ENCODE assay signal across 13 cellular contexts in the genomic region with DNA sequence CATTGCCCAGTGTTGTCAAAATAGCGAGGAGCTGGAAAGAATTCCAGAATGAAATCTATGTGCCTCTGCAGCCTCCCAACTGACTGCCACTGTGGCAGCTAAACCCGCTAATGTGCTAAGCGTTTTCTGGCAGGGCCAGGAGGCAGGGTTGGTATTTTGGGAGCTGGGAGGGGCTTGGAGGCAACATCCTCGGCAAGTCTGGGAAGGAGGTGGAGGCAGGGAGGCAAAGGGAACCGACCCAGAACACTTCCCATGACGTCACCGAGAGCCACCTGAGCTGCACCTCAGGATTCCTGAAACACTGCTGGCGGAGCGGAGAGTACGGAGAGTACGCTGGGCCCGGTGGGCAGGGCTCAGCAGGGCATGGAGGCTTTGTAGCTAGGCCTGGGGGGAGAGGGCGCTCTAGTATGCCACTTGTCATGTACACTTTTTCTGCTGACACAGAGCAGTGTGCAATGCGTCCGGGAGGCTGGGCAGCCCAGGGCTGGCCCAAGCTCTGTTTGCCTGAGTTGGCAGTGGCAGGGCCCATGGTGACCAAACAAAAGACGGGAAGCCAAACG.
DNase-seq lines count a peak whose midpoint lies in the region; ATAC-seq and TF ChIP-seq lines count a peak whose summit lies in the region.
"Had no signal": no experiment of that assay in that cellular context is flagged by ENCODE, and none has a peak within 500 bp of the region (broad histone marks: within the 10 kb centered on the region; RNA-seq: fewer than 3 reads in every experiment).

No MANE protein-coding gene starts in this region.

- intact Hi-C loops in breast epithelium (cut with DNase I; ENCODE audit: low total_unique reads): no loop called here
- intact Hi-C loops in heart left ventricle (cut with DNase I): loop anchor here in 7 of 10 donors (1.0 to 10.0 kb wide), 6 partner anchors 72 to 98 kb away; a partner anchor contains a TSS

- H3K27ac ChIP-seq in breast epithelium (peak overlapping the region; percentile 71 to 74), heart left ventricle (peak overlapping the region; percentile 72 to 95 (median 81)), muscle layer of colon (ENCODE audit: low read depth, low read length) (peak overlapping the region; percentile 73), thoracic aorta (peak overlapping the region; percentile 94)
- H3K27ac ChIP-seq: HL-60 had no signal

- H3K4me3 Mint-ChIP-seq in HFFc6: no peak overlapping the region
- H3K4me3 Mint-ChIP-seq: activated CD4-positive, alpha-beta memory T cell treated with anti-CD3 and anti-CD28 coated beads for 36 hours; T-helper 1 cell treated with Interleukin-12 subunit alpha and Interleukin-12 subunit beta and Interleukin-4 antibody, amounts not matched to agents 30 μg/mL and 1 μg/mL, for 36 hours had no signal

- no peak for TF ChIP-seq POLR2A in breast epithelium (IDR thresholded peaks at IDR 0.05)
- TF ChIP-seq POLR2A in heart left ventricle (IDR thresholded peaks at IDR 0.05): peak in 1 of 2 donors; percentile 40

- H3K4me3 ChIP-seq in breast epithelium (peak overlapping the region in 2 of 3 donors; percentile 24 to 39), heart left ventricle (peak overlapping the region in 3 of 12 donors; percentile 0 to 29 (median 9)), muscle layer of colon (ENCODE audit: low read depth in 1 of 2, low read length in 2 of 2) (peak overlapping the region in 1 of 2 donors; percentile 12), thoracic aorta (peak overlapping the region; percentile 61)

- TF ChIP-seq CTCF in breast epithelium (IDR thresholded peaks at IDR 0.05): no peak
- TF ChIP-seq CTCF in heart left ventricle (IDR thresholded peaks at IDR 0.05): peak in 2 of 12 donors; percentile 28 to 32
- TF ChIP-seq CTCF in thoracic aorta (IDR thresholded peaks at IDR 0.05): no peak
- TF ChIP-seq CTCF in HFFc6 (IDR thresholded peaks at IDR 0.05): no peak

- peak; percentile 93 to 96 (median 94) for ATAC-seq in heart left ventricle
- peak; percentile 89 for ATAC-seq in thoracic aorta (ENCODE audit: insufficient number of reproducible peaks, low FRiP score, low read depth)
- ATAC-seq in HG02798 (IDR thresholded peaks at IDR 0.05; ENCODE audit: poor library complexity, unreplicated experiment): no peak

- peak; percentile 53 to 76 for DNase-seq in breast epithelium (ENCODE audit: low spot score in 2 of 2)
- peak; percentile 71 to 95 (median 79) for DNase-seq in heart left ventricle
- DNase-seq in thoracic aorta (ENCODE audit: low spot score): peak; percentile 48
- DNase-seq in NCI-H2196 treated with DMSO at 0.1 percent for 48 hours (lab: John Stamatoyannopoulos, UW; ENCODE audit: unreplicated experiment): no peak
- no peak for DNase-seq in HFFc6
- no peak for DNase-seq in NOMO-1 treated with dmso at 0.1 percent for 144 hours (lab: John Stamatoyannopoulos, UW; ENCODE audit: unreplicated experiment)
- DNase-seq: activated CD4-positive, alpha-beta memory T cell treated with anti-CD3 and anti-CD28 coated beads for 36 hours; activated naive CD4-positive, alpha-beta T cell treated with anti-CD3 and anti-CD28 coated beads, Interleukin-2, amount 50 U/mL, for 16 hours had no signal

- no peak overlapping the region for H3K27ac Mint-ChIP-seq in HFFc6
- H3K27ac Mint-ChIP-seq: progenitor cell of endocrine pancreas; T-helper 1 cell treated with Interleukin-12 subunit alpha and Interleukin-12 subunit beta and Interleukin-4 antibody, amounts not matched to agents 30 μg/mL and 1 μg/mL, for 36 hours had no signal

- no peaks in the 10 kb centered on the region for H3K36me3 ChIP-seq in breast epithelium
- H3K36me3 ChIP-seq in heart left ventricle: no peaks in the 10 kb centered on the region
- no peaks in the 10 kb centered on the region for H3K36me3 ChIP-seq in muscle layer of colon (ENCODE audit: insufficient read depth, low read length)
- H3K36me3 ChIP-seq in thoracic aorta: no peaks in the 10 kb centered on the region

- no peaks in the 10 kb centered on the region for H3K4me1 ChIP-seq in breast epithelium
- peaks cover 0 to 75% (median 28%) of the 10 kb centered on the region in 12 donors for H3K4me1 ChIP-seq in heart left ventricle
- H3K4me1 ChIP-seq in muscle layer of colon (ENCODE audit: insufficient read depth, low read length): peaks cover 13% of the 10 kb centered on the region
- H3K4me1 ChIP-seq in thoracic aorta (ENCODE audit: control insufficient read depth in 1 of 2, low read depth in 2 of 2): peaks cover 0 to 31% of the 10 kb centered on the region in 2 donors

- no peaks in the 10 kb centered on the region; the same call in 1 of the 2 replicates for H3K36me3 Mint-ChIP-seq in HFFc6 (ENCODE audit: low read depth)
- H3K36me3 Mint-ChIP-seq: activated CD4-positive, alpha-beta memory T cell treated with anti-CD3 and anti-CD28 coated beads for 36 hours had no signal

- H3K27me3 ChIP-seq in breast epithelium (no peaks in the 10 kb centered on the region), heart left ventricle (no peaks in the 10 kb centered on the region), muscle layer of colon (ENCODE audit: control insufficient read depth in 1 of 2, insufficient read depth in 2 of 2, low read length in 2 of 2) (no peaks in the 10 kb centered on the region), thoracic aorta (replicated peaks; ENCODE audit: insufficient read depth) (no peaks in the 10 kb centered on the region)

- H3K9me3 ChIP-seq in breast epithelium: no peaks in the 10 kb centered on the region
- H3K9me3 ChIP-seq in heart left ventricle: no peaks in the 10 kb centered on the region
- H3K9me3 ChIP-seq in muscle layer of colon (ENCODE audit: low read length): no peaks in the 10 kb centered on the region
- no peaks in the 10 kb centered on the region for H3K9me3 ChIP-seq in thoracic aorta

- 44 to 58% (median 47%) methylated on average over 16 to 17 of the region's 17 CpGs for WGBS in heart left ventricle, 4 donors

- peak overlapping the region; percentile 10 for H3K9ac ChIP-seq in muscle layer of colon (ENCODE audit: low read length)

- no peaks in the 10 kb centered on the region; the same call in 1 of the 2 replicates for H3K27me3 Mint-ChIP-seq in HFFc6 (ENCODE audit: insufficient read depth)
- H3K27me3 Mint-ChIP-seq: activated CD4-positive, alpha-beta memory T cell treated with anti-CD3 and anti-CD28 coated beads for 36 hours had no signal

- peaks cover 7% of the 10 kb centered on the region for H3K4me1 Mint-ChIP-seq in HFFc6 (ENCODE audit: low read depth)

- no peaks in the 10 kb centered on the region for H3K9me3 Mint-ChIP-seq in HFFc6
- H3K9me3 Mint-ChIP-seq: activated CD4-positive, alpha-beta memory T cell treated with anti-CD3 and anti-CD28 coated beads for 36 hours; T-helper 1 cell treated with Interleukin-12 subunit alpha and Interleukin-12 subunit beta and Interleukin-4 antibody, amounts not matched to agents 30 μg/mL and 1 μg/mL, for 36 hours had no signal

Comparison
In these comparisons a context has a peak if more than half of its experiments do, and no peak if none do; other contexts are left out.
1. DNase-seq: peak in breast epithelium (2 of 2), heart left ventricle (5 of 5) and thoracic aorta (single experiment); none in NCI-H2196 treated with DMSO at 0.1 percent for 48 hours (single experiment), HFFc6 (single experiment) and NOMO-1 treated with dmso at 0.1 percent for 144 hours (single experiment).
2. Peak in every context shown above with its lines, with median percentiles within 50 percentile points of each other: H3K27ac ChIP-seq.